In the genomic region with DNA sequence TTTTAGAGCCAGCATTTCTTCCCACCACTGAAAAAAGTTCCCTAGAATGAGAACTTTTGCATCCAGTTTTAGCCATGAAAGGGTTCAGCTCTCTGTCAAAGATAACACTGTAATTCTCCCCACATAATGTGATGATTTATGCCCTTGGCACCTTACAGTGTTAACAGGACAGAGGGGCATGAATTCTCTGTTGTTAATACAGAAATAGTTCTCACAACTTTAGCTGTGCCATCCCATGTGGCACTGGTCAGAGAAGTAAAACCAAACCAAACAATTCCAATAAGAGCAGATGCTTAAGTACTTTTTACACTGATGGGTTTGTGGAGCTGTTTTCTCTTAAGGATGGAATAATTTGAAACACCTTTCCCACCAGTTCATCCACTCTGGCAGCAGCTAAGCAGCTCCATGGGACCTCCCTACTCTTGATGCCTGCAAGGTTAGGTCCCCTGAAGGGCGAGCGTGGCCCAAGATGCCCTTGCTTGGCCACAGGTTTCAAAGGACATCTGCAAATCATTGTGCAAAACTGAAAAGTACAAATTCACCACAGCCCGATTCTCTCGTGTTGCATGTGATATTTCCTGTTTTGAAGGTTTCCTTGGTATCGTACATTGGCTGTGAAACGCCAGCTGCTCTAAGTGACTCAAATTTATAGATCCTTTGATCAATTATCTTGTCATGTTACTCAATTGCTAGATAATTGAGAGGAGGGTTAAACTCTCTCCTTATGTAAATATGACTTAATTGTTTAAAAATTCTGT, we compare ENCODE assay signal across 10 cellular contexts.
A peak's percentile ranks its signal among the peaks of the same experiment; 100 is the strongest.
DNase-seq lines count a peak whose midpoint lies in the region; ATAC-seq and TF ChIP-seq lines count a peak whose summit lies in the region.
"Had no signal": no experiment of that assay in that cellular context is flagged by ENCODE, and none has a peak within 500 bp of the region (broad histone marks: within the 10 kb centered on the region; RNA-seq: fewer than 3 reads in every experiment).

No MANE protein-coding gene starts in this region.

- H3K4me3 Mint-ChIP-seq in activated naive CD4-positive, alpha-beta T cell treated with anti-CD3 and anti-CD28 coated beads, Interleukin-2, amount 50 U/mL, for 24 hours, result peak overlapping the region; percentile 80
- H3K4me3 Mint-ChIP-seq: brain had no signal

- no peak overlapping the region for H3K27ac ChIP-seq in WERI-Rb-1
- H3K27ac ChIP-seq: parathyroid adenoma had no signal

- TF ChIP-seq CTCF in WERI-Rb-1 (IDR thresholded peaks at IDR 0.05; ENCODE audit: low read depth, low read length), result no peak

- H3K27ac Mint-ChIP-seq in activated naive CD4-positive, alpha-beta T cell treated with anti-CD3 and anti-CD28 coated beads, Interleukin-2, amount 50 U/mL, for 24 hours, result peak overlapping the region; percentile 30
- H3K27ac Mint-ChIP-seq: brain had no signal

- intact Hi-C loops in sciatic nerve (cut with DNase I), result no loop called here

- peaks cover 2% of the 10 kb centered on the region for H3K27me3 Mint-ChIP-seq in activated naive CD4-positive, alpha-beta T cell treated with anti-CD3 and anti-CD28 coated beads, Interleukin-2, amount 50 U/mL, for 24 hours

- H3K27me3 ChIP-seq in WERI-Rb-1 (ENCODE audit: insufficient read depth, low read depth, severe bottlenecking), result peaks cover 24% of the 10 kb centered on the region

- H3K9me3 ChIP-seq in WERI-Rb-1 (ENCODE audit: severe bottlenecking), result peaks cover 2% of the 10 kb centered on the region

- peak; percentile 55 for DNase-seq in NCI-H510A treated with DMSO at 0.1 percent for 48 hours (lab: John Stamatoyannopoulos, UW)
- no peak for DNase-seq in NCI-H510A (lab: John Stamatoyannopoulos, UW)
- peak; percentile 69 for DNase-seq in LHCN-M2 (ENCODE audit: low read depth)
- no peak for DNase-seq in sciatic nerve (ENCODE audit: low spot score)
- no peak for DNase-seq in WERI-Rb-1
- no peak for DNase-seq in SIG-M5 (lab: John Stamatoyannopoulos, UW)
- no peak for DNase-seq in middle frontal gyrus (ENCODE audit: extremely low spot score, low spot score)

- no peaks in the 10 kb centered on the region for H3K36me3 ChIP-seq in WERI-Rb-1

- H3K9me3 Mint-ChIP-seq in activated naive CD4-positive, alpha-beta T cell treated with anti-CD3 and anti-CD28 coated beads, Interleukin-2, amount 50 U/mL, for 24 hours, result peaks cover 12% of the 10 kb centered on the region

- peaks cover 42% of the 10 kb centered on the region for H3K4me1 Mint-ChIP-seq in activated naive CD4-positive, alpha-beta T cell treated with anti-CD3 and anti-CD28 coated beads, Interleukin-2, amount 50 U/mL, for 24 hours

- no peaks in the 10 kb centered on the region for H3K36me3 Mint-ChIP-seq in activated naive CD4-positive, alpha-beta T cell treated with anti-CD3 and anti-CD28 coated beads, Interleukin-2, amount 50 U/mL, for 24 hours
- H3K36me3 Mint-ChIP-seq: brain had no signal

- ATAC-seq in sciatic nerve, result peak; percentile 68

- H3K4me3 ChIP-seq in WERI-Rb-1 (ENCODE audit: low read depth, low read length), result no peak overlapping the region

Comparison
In these comparisons a context has a peak if more than half of its experiments do, and no peak if none do; other contexts are left out.
1. DNase-seq: peak in NCI-H510A treated with DMSO at 0.1 percent for 48 hours (single experiment) and LHCN-M2 (single experiment); none in NCI-H510A (single experiment), sciatic nerve (single experiment), WERI-Rb-1 (single experiment), SIG-M5 (single experiment) and middle frontal gyrus (single experiment).